Comparison of ENCODE assay signal across 10 cellular contexts in genomic region chr3:127747751-127748521, GRCh38.
DNase-seq lines count a peak whose midpoint lies in the region; ATAC-seq, FAIRE-seq and TF ChIP-seq lines count a peak whose summit lies in the region.
"Had no signal": no experiment of that assay in that cellular context is flagged by ENCODE, and none has a peak within 500 bp of the region (broad histone marks: within the 10 kb centered on the region; RNA-seq: fewer than 3 reads in every experiment).

No MANE protein-coding gene starts in this region.

- peak overlapping the region; percentile 64 for H3K27ac ChIP-seq in astrocyte (ENCODE audit: low read depth, low read length)
- H3K27ac ChIP-seq: 22Rv1 had no signal

- H3K36me3 Mint-ChIP-seq in astrocyte (ENCODE audit: low read depth, unreplicated experiment), result peaks cover 5% of the 10 kb centered on the region
- no peaks in the 10 kb centered on the region for H3K36me3 Mint-ChIP-seq in mesothelial cell of epicardium

- H3K4me3 Mint-ChIP-seq in astrocyte (ENCODE audit: unreplicated experiment), result no peak overlapping the region
- no peak overlapping the region for H3K4me3 Mint-ChIP-seq in mesothelial cell of epicardium
- H3K4me3 Mint-ChIP-seq in stimulated activated naive CD8-positive, alpha-beta T cell treated with anti-CD3 and anti-CD28 coated beads, Interleukin-15, amount 100 ng/mL, for 72 hours, result no peak overlapping the region
- H3K4me3 Mint-ChIP-seq: activated T-helper 1 cell treated with anti-CD3 and anti-CD28 coated beads, Interleukin-12 subunit alpha, Interleukin-12 subunit beta, Interleukin-2, Interleukin-4 antibody, amounts not matched to agents 30 ng/mL and 10 ng/mL and 1 ng/mL, durations not matched to agents 14 hours and 24 hours and 36 hours had no signal

- FAIRE-seq in astrocyte (lab: Jason Lieb, UNC), result no peak

- H3K9me3 Mint-ChIP-seq in astrocyte (ENCODE audit: unreplicated experiment) (peaks cover 2% of the 10 kb centered on the region), mesothelial cell of epicardium (no peaks in the 10 kb centered on the region)
- no peaks in the 10 kb centered on the region for H3K9me3 Mint-ChIP-seq in stimulated activated naive CD8-positive, alpha-beta T cell treated with anti-CD3 and anti-CD28 coated beads, Interleukin-15, amount 100 ng/mL, for 72 hours
- H3K9me3 Mint-ChIP-seq: activated T-helper 1 cell treated with anti-CD3 and anti-CD28 coated beads, Interleukin-12 subunit alpha, Interleukin-12 subunit beta, Interleukin-2, Interleukin-4 antibody, amounts not matched to agents 30 ng/mL and 10 ng/mL and 1 ng/mL, durations not matched to agents 14 hours and 24 hours and 36 hours had no signal

- peaks cover 55% of the 10 kb centered on the region for H3K4me1 Mint-ChIP-seq in astrocyte (ENCODE audit: low read depth, unreplicated experiment)
- peaks cover 42% of the 10 kb centered on the region for H3K4me1 Mint-ChIP-seq in mesothelial cell of epicardium
- peaks cover 20% of the 10 kb centered on the region for H3K4me1 Mint-ChIP-seq in stimulated activated naive CD8-positive, alpha-beta T cell treated with anti-CD3 and anti-CD28 coated beads, Interleukin-15, amount 100 ng/mL, for 72 hours

- no peaks in the 10 kb centered on the region for H3K79me2 ChIP-seq in astrocyte (ENCODE audit: insufficient read depth, low read length)

- peak overlapping the region; percentile 64 for H3K4me2 ChIP-seq in astrocyte (ENCODE audit: low read length)

- no peaks in the 10 kb centered on the region for H3K27me3 ChIP-seq in astrocyte (ENCODE audit: insufficient read depth, low read length)

- peaks cover 51% of the 10 kb centered on the region for H3K4me1 ChIP-seq in astrocyte (ENCODE audit: insufficient read depth, low read length)

- peak overlapping the region; percentile 45 for H3K9ac ChIP-seq in astrocyte (ENCODE audit: low read length)

- H3K27ac Mint-ChIP-seq in astrocyte (ENCODE audit: unreplicated experiment) (peak overlapping the region; percentile 29), mesothelial cell of epicardium (no peak overlapping the region)
- H3K27ac Mint-ChIP-seq in stimulated activated naive CD8-positive, alpha-beta T cell treated with anti-CD3 and anti-CD28 coated beads, Interleukin-15, amount 100 ng/mL, for 72 hours, result no peak overlapping the region
- H3K27ac Mint-ChIP-seq: activated T-helper 1 cell treated with anti-CD3 and anti-CD28 coated beads, Interleukin-12 subunit alpha, Interleukin-12 subunit beta, Interleukin-2, Interleukin-4 antibody, amounts not matched to agents 30 ng/mL and 10 ng/mL and 1 ng/mL, durations not matched to agents 14 hours and 24 hours and 36 hours had no signal

- no peak overlapping the region for H3K4me3 ChIP-seq in astrocyte (ENCODE audit: insufficient read depth, low read depth, low read length)

- peak; percentile 65 for DNase-seq in DMS53 (lab: John Stamatoyannopoulos, UW)
- no peak for DNase-seq in DMS53 treated with DMSO at 0.1 percent for 48 hours (lab: John Stamatoyannopoulos, UW; ENCODE audit: unreplicated experiment)
- DNase-seq in astrocyte (ENCODE audit: low read depth), result peak; percentile 87
- peak; percentile 98 for DNase-seq in kidney glomerular epithelial cell (lab: John Stamatoyannopoulos, UW)
- DNase-seq in ureter (ENCODE audit: low spot score), result peak; percentile 75
- DNase-seq in mesothelial cell of epicardium (ENCODE audit: low spot score in 2 of 2, unreplicated experiment in 2 of 2), result no peak
- DNase-seq in stimulated activated naive CD4-positive, alpha-beta T cell treated with Interleukin-2 at 50 U/mL for 16 hours (lab: John Stamatoyannopoulos, UW), result no peak
- DNase-seq in stimulated activated naive CD8-positive, alpha-beta T cell treated with anti-CD3 and anti-CD28 coated beads, Interleukin-15, amount 100 ng/mL, for 72 hours, result no peak

- no peak for ATAC-seq in stimulated activated naive CD8-positive, alpha-beta T cell treated with anti-CD3 and anti-CD28 coated beads, Interleukin-15, amount 100 ng/mL, for 72 hours

- no peaks in the 10 kb centered on the region for H3K9me3 ChIP-seq in astrocyte (ENCODE audit: insufficient read depth, low read depth, low read length)

- H2AFZ ChIP-seq in astrocyte (ENCODE audit: low read depth, low read length), result no peak overlapping the region

- H3K36me3 ChIP-seq in astrocyte (ENCODE audit: insufficient read depth, low read length), result no peaks in the 10 kb centered on the region

- TF ChIP-seq CTCF in astrocyte (IDR thresholded peaks at IDR 0.05; ENCODE audit: insufficient read depth, low read depth, low read length) (no peak), mesothelial cell of epicardium (IDR thresholded peaks at IDR 0.05; ENCODE audit: unreplicated experiment) (no peak)

- H3K27me3 Mint-ChIP-seq in astrocyte (ENCODE audit: low read depth, unreplicated experiment) (no peaks in the 10 kb centered on the region), mesothelial cell of epicardium (ENCODE audit: low read depth) (no peaks in the 10 kb centered on the region)
- H3K27me3 Mint-ChIP-seq in stimulated activated naive CD8-positive, alpha-beta T cell treated with anti-CD3 and anti-CD28 coated beads, Interleukin-15, amount 100 ng/mL, for 72 hours, result peaks cover 27% of the 10 kb centered on the region

- H4K20me1 ChIP-seq in astrocyte (ENCODE audit: insufficient read depth, low read length), result no peaks in the 10 kb centered on the region

Comparison
In these comparisons a context has a peak if more than half of its experiments do, and no peak if none do; other contexts are left out.
1. DNase-seq: peak in DMS53 (single experiment), astrocyte (single experiment), kidney glomerular epithelial cell (single experiment) and ureter (single experiment); none in DMS53 treated with DMSO at 0.1 percent for 48 hours (single experiment), mesothelial cell of epicardium (0 of 2), stimulated activated naive CD4-positive, alpha-beta T cell treated with Interleukin-2 at 50 U/mL for 16 hours (single experiment) and stimulated activated naive CD8-positive, alpha-beta T cell treated with anti-CD3 and anti-CD28 coated beads, Interleukin-15, amount 100 ng/mL, for 72 hours (0 of 2).